23 cellular contexts compared by ENCODE assay signal in genomic region chr14:53409974-53410373, GRCh38.
A peak's percentile ranks its signal among the peaks of the same experiment; 100 is the strongest.
DNase-seq lines count a peak whose midpoint lies in the region; ATAC-seq and TF ChIP-seq lines count a peak whose summit lies in the region.
"Had no signal": no experiment of that assay in that cellular context is flagged by ENCODE, and none has a peak within 500 bp of the region (broad histone marks: within the 10 kb centered on the region; RNA-seq: fewer than 3 reads in every experiment).

No MANE protein-coding gene starts in this region.

- H3K4me3 Mint-ChIP-seq in chondrocyte (ENCODE audit: unreplicated experiment), result no peak overlapping the region
- H3K4me3 Mint-ChIP-seq in activated CD4-positive, alpha-beta T cell treated with anti-CD3 and anti-CD28 coated beads for 36 hours, result no peak overlapping the region
- H3K4me3 Mint-ChIP-seq: activated T-cell treated with anti-CD3 and anti-CD28 coated beads, Interleukin-2, amount 50 U/mL, for 72 hours; CD4-positive, alpha-beta T cell had no signal

- H3K36me3 Mint-ChIP-seq in chondrocyte (ENCODE audit: low read depth), result no peaks in the 10 kb centered on the region
- H3K36me3 Mint-ChIP-seq in activated CD4-positive, alpha-beta T cell treated with anti-CD3 and anti-CD28 coated beads for 36 hours (ENCODE audit: low read depth), result no peaks in the 10 kb centered on the region

- CTCF ChIA-PET in activated CD4-positive, alpha-beta T cell treated with anti-CD3 and anti-CD28 coated beads for 36 hours (lab: Charles Lee), result no interaction called here

- TF ChIP-seq CTCF in AG10803 (conservative IDR thresholded peaks at IDR 0.05; ENCODE audit: low read length) (no peak), chondrocyte (IDR thresholded peaks at IDR 0.05) (no peak), GM13977 (IDR thresholded peaks at IDR 0.05; ENCODE audit: extremely low read depth, insufficient read depth, missing control alignments) (no peak)

- H3K27me3 Mint-ChIP-seq in chondrocyte (ENCODE audit: low read depth), result no peaks in the 10 kb centered on the region
- H3K27me3 Mint-ChIP-seq in activated CD4-positive, alpha-beta T cell treated with anti-CD3 and anti-CD28 coated beads for 36 hours, result no peaks in the 10 kb centered on the region
- H3K27me3 Mint-ChIP-seq: CD4-positive, alpha-beta T cell had no signal

- DNase-seq in AG10803 (ENCODE audit: low read depth) (peak; percentile 41), HS-27A (ENCODE audit: low read depth) (peak; percentile 62), chondrocyte (ENCODE audit: low spot score) (no peak), kidney glomerular epithelial cell (lab: John Stamatoyannopoulos, UW) (peak; percentile 48), GM13977 (ENCODE audit: low spot score) (no peak)
- no peak for DNase-seq in activated CD4-positive, alpha-beta T cell treated with anti-CD3 and anti-CD28 coated beads for 36 hours
- DNase-seq: ACHN; activated naive CD4-positive, alpha-beta T cell treated with anti-CD3 and anti-CD28 coated beads, Interleukin-2, amount 50 U/mL, for 16 hours; activated T-cell treated with anti-CD3 and anti-CD28 coated beads, Interleukin-2, amount 50 U/mL, for 72 hours; aorta; CD4-positive, alpha-beta T cell; DMS79; gastrocnemius medialis; MV-4-11; NCI-H1694 treated with DMSO at 0.1 percent for 48 hours; NCI-H748 treated with DMSO at 0.1 percent for 48 hours; psoas muscle had no signal

- intact Hi-C loops in activated CD4-positive, alpha-beta T cell treated with anti-CD3 and anti-CD28 coated beads for 36 hours (cut with DNase I, micrococcal nuclease), result no loop called here

- no peak overlapping the region for H3K4me3 ChIP-seq in AG10803 (ENCODE audit: low read length)
- H3K4me3 ChIP-seq: coronary artery, gastrocnemius medialis, PC-9, psoas muscle, suprapubic skin had no signal

- H3K9me3 Mint-ChIP-seq in chondrocyte (ENCODE audit: low read depth), result no peaks in the 10 kb centered on the region
- H3K9me3 Mint-ChIP-seq in activated CD4-positive, alpha-beta T cell treated with anti-CD3 and anti-CD28 coated beads for 36 hours (ENCODE audit: low read depth), result no peaks in the 10 kb centered on the region
- H3K9me3 Mint-ChIP-seq: activated T-cell treated with anti-CD3 and anti-CD28 coated beads, Interleukin-2, amount 50 U/mL, for 72 hours; CD4-positive, alpha-beta T cell had no signal

- peaks cover 15% of the 10 kb centered on the region for H3K4me1 Mint-ChIP-seq in chondrocyte (ENCODE audit: low read depth)
- no peaks in the 10 kb centered on the region for H3K4me1 Mint-ChIP-seq in activated CD4-positive, alpha-beta T cell treated with anti-CD3 and anti-CD28 coated beads for 36 hours

- ATAC-seq in activated CD4-positive, alpha-beta T cell treated with anti-CD3 and anti-CD28 coated beads for 36 hours, result no peak
- ATAC-seq in HG03108 (IDR thresholded peaks at IDR 0.05; ENCODE audit: unreplicated experiment) (no peak), GM18873 (IDR thresholded peaks at IDR 0.05; ENCODE audit: low FRiP score, unreplicated experiment) (no peak)
- ATAC-seq: activated T-cell treated with anti-CD3 and anti-CD28 coated beads, Interleukin-2, amount 50 U/mL, for 72 hours; gastrocnemius medialis; left lobe of liver; psoas muscle had no signal

- H3K27ac Mint-ChIP-seq in chondrocyte (ENCODE audit: unreplicated experiment), result peak overlapping the region; percentile 8
- no peak overlapping the region for H3K27ac Mint-ChIP-seq in activated CD4-positive, alpha-beta T cell treated with anti-CD3 and anti-CD28 coated beads for 36 hours
- H3K27ac Mint-ChIP-seq: activated T-cell treated with anti-CD3 and anti-CD28 coated beads, Interleukin-2, amount 50 U/mL, for 72 hours; CD4-positive, alpha-beta T cell had no signal

- POLR2A ChIA-PET in activated CD4-positive, alpha-beta T cell treated with anti-CD3 and anti-CD28 coated beads for 36 hours (lab: Charles Lee), result no interaction called here

- in situ Hi-C loops in GM13977 (cut with MboI; ENCODE audit: low pct_unique_long_range_greater_than_20kb, low sequenced_read_pairs, unreplicated experiment), result no loop called here

Comparison
In these comparisons a context has a peak if more than half of its experiments do, and no peak if none do; other contexts are left out.
1. DNase-seq: peak in AG10803 (single experiment), HS-27A (single experiment) and kidney glomerular epithelial cell (single experiment); none in chondrocyte (single experiment), GM13977 (single experiment) and activated CD4-positive, alpha-beta T cell treated with anti-CD3 and anti-CD28 coated beads for 36 hours (single experiment).